In genomic region chr10:104387130-104387888, GRCh38 we compare ENCODE assay signal across 11 cellular contexts. TPM values are rescaled to one million over a fixed set of nuclear protein-coding genes. Genes with fewer than 3 reads are reported as not detected.
A peak's percentile ranks its signal among the peaks of the same experiment; 100 is the strongest.
DNase-seq lines count a peak whose midpoint lies in the region; ATAC-seq and TF ChIP-seq lines count a peak whose summit lies in the region.
"Had no signal": no experiment of that assay in that cellular context is flagged by ENCODE, and none has a peak within 500 bp of the region (broad histone marks: within the 10 kb centered on the region; RNA-seq: fewer than 3 reads in every experiment).

No MANE protein-coding gene starts in this region.

- no peak overlapping the region for H3K4ac ChIP-seq in mesendoderm (ENCODE audit: low read depth, low read length)

- H3K4me3 Mint-ChIP-seq in mesothelial cell of epicardium = no peak overlapping the region

- H3K4me1 ChIP-seq in mesendoderm (ENCODE audit: control insufficient read depth, low read depth, low read length) (peaks cover 4% of the 10 kb centered on the region), left lung (peaks cover 0 to 7% of the 10 kb centered on the region in 2 donors)

- H3K56ac ChIP-seq in mesendoderm (ENCODE audit: low read length) = no peak overlapping the region

- peaks cover 43% of the 10 kb centered on the region for H3K27me3 Mint-ChIP-seq in mesothelial cell of epicardium (ENCODE audit: low read depth)

- intact Hi-C loops in left lung (cut with DNase I) = no loop called here

- no peak overlapping the region for H3K18ac ChIP-seq in mesendoderm (ENCODE audit: low read length)

- H3K9me3 ChIP-seq in left lung = no peaks in the 10 kb centered on the region

- H4K5ac ChIP-seq in mesendoderm (ENCODE audit: low read length) = no peak overlapping the region

- H4K8ac ChIP-seq in mesendoderm (ENCODE audit: low read depth, low read length) = no peak overlapping the region

- DNase-seq in NB4 (ENCODE audit: low read depth) = peak; percentile 33
- DNase-seq in mesendoderm = peak; percentile 6
- DNase-seq in left lung = no peak
- DNase-seq in DMS 273 (lab: John Stamatoyannopoulos, UW; ENCODE audit: unreplicated experiment) = no peak
- DNase-seq in mesothelial cell of epicardium (ENCODE audit: low spot score in 2 of 2, unreplicated experiment in 2 of 2) = no peak
- DNase-seq: CD8-positive, alpha-beta memory T cell; head of caudate nucleus; NCI-H345 had no signal

- H3K9ac ChIP-seq in mesendoderm (ENCODE audit: low read length) = no peak overlapping the region

- H2BK120ac ChIP-seq in mesendoderm (ENCODE audit: low read depth, low read length) = no peak overlapping the region

- H3K79me2 ChIP-seq in mesendoderm (ENCODE audit: control insufficient read depth, insufficient read depth, low read length) = no peaks in the 10 kb centered on the region

- H3K4me3 ChIP-seq in NB4 (ENCODE audit: low read depth, low read length) (no peak overlapping the region), mesendoderm (ENCODE audit: low read length) (no peak overlapping the region), left lung (no peak overlapping the region)

- no peak for TF ChIP-seq POLR2A in NB4 (IDR thresholded peaks at IDR 0.05; ENCODE audit: extremely low read depth, insufficient read length)

- H3K27ac ChIP-seq in mesendoderm (ENCODE audit: low read depth, low read length) (no peak overlapping the region), left lung (no peak overlapping the region)

- no peak for TF ChIP-seq CTCF in NB4 (IDR thresholded peaks at IDR 0.05; ENCODE audit: low read depth, low read length)
- no peak for TF ChIP-seq CTCF in left lung (IDR thresholded peaks at IDR 0.05)
- TF ChIP-seq CTCF in mesothelial cell of epicardium (IDR thresholded peaks at IDR 0.05; ENCODE audit: unreplicated experiment) = no peak

- no peak overlapping the region for H2BK15ac ChIP-seq in mesendoderm (replicated peaks; ENCODE audit: low read depth)

- no peaks in the 10 kb centered on the region for H3K9me3 Mint-ChIP-seq in mesothelial cell of epicardium

- peaks cover 7% of the 10 kb centered on the region for H3K4me1 Mint-ChIP-seq in mesothelial cell of epicardium

- no CpG with 5 or more reads among the region's 6 CpGs for WGBS in mesendoderm (ENCODE audit: extremely low coverage, insufficient coverage, low lambda C conversion rate)

- H3K36me3 ChIP-seq in mesendoderm (ENCODE audit: control insufficient read depth, insufficient read depth, low read length) (no peaks in the 10 kb centered on the region), left lung (no peaks in the 10 kb centered on the region)

- no peak overlapping the region for H3K23ac ChIP-seq in mesendoderm (ENCODE audit: low read length)

- no peak overlapping the region for H2BK5ac ChIP-seq in mesendoderm (ENCODE audit: low read length)

- H3K4me2 ChIP-seq in mesendoderm (ENCODE audit: low read length) = no peak overlapping the region

- no peaks in the 10 kb centered on the region for H3K36me3 Mint-ChIP-seq in mesothelial cell of epicardium

- ATAC-seq in GM18909 (IDR thresholded peaks at IDR 0.05; ENCODE audit: poor library complexity, unreplicated experiment) (peak; percentile 92), HG02759 (IDR thresholded peaks at IDR 0.05; ENCODE audit: unreplicated experiment) (peak; percentile 81), left lung (no peak), HG03159 (IDR thresholded peaks at IDR 0.05; ENCODE audit: unreplicated experiment) (no peak)

- H2AK5ac ChIP-seq in mesendoderm (ENCODE audit: low read length) = no peak overlapping the region

- H3K27ac Mint-ChIP-seq in mesothelial cell of epicardium = no peak overlapping the region

- H3K27me3 ChIP-seq in mesendoderm (ENCODE audit: insufficient read depth, low read length, poor library complexity) (no peaks in the 10 kb centered on the region), left lung (no peaks in the 10 kb centered on the region)

- H3K79me1 ChIP-seq in mesendoderm (ENCODE audit: low read length) = no peaks in the 10 kb centered on the region

RNA-seq across cellular contexts. Expression of gene CFAP58, which starts 33.7 kb away (rescaled TPM):
- polyA plus RNA-seq in mesendoderm (2013, experiment 1 of 2) = 1.0 TPM
- 0.85 TPM for polyA plus RNA-seq in mesendoderm (2013, experiment 2 of 2)
- total RNA-seq in left lung (under 1 TPM; 0.29 to 0.79 TPM), mesothelial cell of epicardium (0.58 to 1.4 TPM (median 1.1 TPM) in 3 replicates)
- polyA plus RNA-seq: CD8-positive, alpha-beta memory T cell had no signal

RNA-seq across cellular contexts. Expression of gene ITPRIP, which starts 49.0 kb away (rescaled TPM):
- 22.8 TPM for polyA plus RNA-seq in mesendoderm (2013, experiment 1 of 2)
- polyA plus RNA-seq in mesendoderm (2013, experiment 2 of 2) = 22.4 TPM
- 10 to 100 TPM; 27.7 to 29.2 TPM for total RNA-seq in left lung
- total RNA-seq in mesothelial cell of epicardium = 23.3 to 24.5 TPM (median 23.6 TPM) in 3 replicates

Comparison
In these comparisons a context has a peak if more than half of its experiments do, and no peak if none do; other contexts are left out.
1. ATAC-seq: peak in GM18909 (single experiment) and HG02759 (single experiment); none in left lung (single experiment) and HG03159 (single experiment).
2. DNase-seq: peak in NB4 (single experiment) and mesendoderm (single experiment); none in left lung (0 of 2), DMS 273 (single experiment) and mesothelial cell of epicardium (0 of 2).